ENCODE assay signal across 32 cellular contexts in the genomic region with DNA sequence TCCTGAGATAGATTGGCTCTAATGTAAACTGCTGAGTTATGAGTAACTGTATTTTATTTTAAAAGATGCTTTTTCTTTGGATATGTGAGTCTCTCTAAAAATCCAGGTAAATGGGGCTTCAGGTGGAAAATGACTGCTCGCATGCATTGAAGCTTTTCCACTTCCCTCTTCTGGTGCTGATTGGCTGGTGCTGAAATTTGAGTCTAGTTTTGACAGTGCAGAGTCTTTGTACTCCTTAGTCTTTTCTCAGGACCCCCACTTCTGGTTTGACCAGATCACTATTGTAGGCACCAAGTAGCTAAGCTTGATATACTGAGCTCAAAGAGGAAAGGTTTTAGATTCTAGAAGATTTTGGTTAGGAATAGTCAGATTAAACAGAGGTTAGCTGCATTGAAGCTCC.
"Had no signal": no experiment of that assay in that cellular context is flagged by ENCODE, and none has a peak within 500 bp of the region (broad histone marks: within the 10 kb centered on the region; RNA-seq: fewer than 3 reads in every experiment).

No MANE protein-coding gene starts in this region.

- H3K4me3 Mint-ChIP-seq: activated CD4-positive, alpha-beta T cell treated with anti-CD3 and anti-CD28 coated beads, Interleukin-2, amount 10 ng/mL, durations not matched to agents 24 days and 14 days; activated CD8-positive, alpha-beta T cell treated with anti-CD3 and anti-CD28 coated beads for 36 hours; activated naive CD4-positive, alpha-beta T cell treated with anti-CD3 and anti-CD28 coated beads for 36 hours; activated T-cell treated with anti-CD3 and anti-CD28 coated beads, Interleukin-2, amount 50 U/mL, for 24 hours; activated T-helper 1 cell treated with anti-CD3 and anti-CD28 coated beads, Interleukin-12 subunit alpha, Interleukin-12 subunit beta, Interleukin-2, Interleukin-4 antibody, amounts not matched to agents 30 ng/mL and 10 ng/mL and 1 ng/mL, durations not matched to agents 14 hours and 24 hours and 36 hours had no signal

- H3K36me3 ChIP-seq: adrenal gland, breast epithelium had no signal

- FAIRE-seq: astrocyte had no signal

- H3K27ac ChIP-seq: adrenal gland, body of pancreas, breast epithelium had no signal

- H3K27me3 Mint-ChIP-seq: activated CD4-positive, alpha-beta T cell treated with anti-CD3 and anti-CD28 coated beads, Interleukin-2, amount 10 ng/mL, durations not matched to agents 24 days and 14 days; activated CD8-positive, alpha-beta T cell treated with anti-CD3 and anti-CD28 coated beads for 36 hours; activated T-cell treated with anti-CD3 and anti-CD28 coated beads, Interleukin-2, amount 50 U/mL, for 24 hours had no signal

- H3K4me1 ChIP-seq: adrenal gland, breast epithelium had no signal

- H3K9me3 ChIP-seq: adrenal gland, body of pancreas, breast epithelium had no signal

- ATAC-seq: activated CD8-positive, alpha-beta T cell treated with anti-CD3 and anti-CD28 coated beads for 36 hours; activated naive CD4-positive, alpha-beta T cell treated with anti-CD3 and anti-CD28 coated beads, Interleukin-2, amount 50 U/mL, for 72 hours; body of pancreas had no signal

- DNase-seq: activated CD4-positive, alpha-beta T cell treated with anti-CD3 and anti-CD28 coated beads, Interleukin-2, amount 10 ng/mL, durations not matched to agents 24 days and 14 days; activated CD4-positive, alpha-beta T cell treated with anti-CD3 and anti-CD28 coated beads, Interleukin-2, amount 50 U/mL, for 4 hours; activated CD8-positive, alpha-beta T cell treated with anti-CD3 and anti-CD28 coated beads for 36 hours; activated gamma-delta T cell treated with Interleukin-2 at 50 U/mL for 16 hours; activated naive CD4-positive, alpha-beta T cell treated with anti-CD3 and anti-CD28 coated beads for 36 hours; activated T-cell treated with anti-CD3 and anti-CD28 coated beads, Interleukin-2, amount 50 U/mL, for 24 hours; adrenal gland; body of pancreas; caudate nucleus; cerebellar nuclear complex; MM.1S; NCI-H1092 treated with DMSO at 0.1 percent for 48 hours; NCI-H1417; NCI-H146; NCI-H187; NCI-H2029 treated with DMSO at 0.1 percent for 48 hours; NCI-H2107; NCI-H2171; NCI-H510A; NCI-H526; NCI-H748 treated with DMSO at 0.1 percent for 48 hours; NK-92 treated with Interleukin-12 subunit alpha and Interleukin-12 subunit beta, amount 100 ng/mL, for 24 hours; OCI-M1; Right ventricle myocardium superior; SW 1271; T-helper 1 cell; T-helper 2 cell; T1000 had no signal

- H3K9me3 Mint-ChIP-seq: activated CD4-positive, alpha-beta T cell treated with anti-CD3 and anti-CD28 coated beads, Interleukin-2, amount 10 ng/mL, durations not matched to agents 24 days and 14 days; activated CD8-positive, alpha-beta T cell treated with anti-CD3 and anti-CD28 coated beads for 36 hours; activated naive CD4-positive, alpha-beta T cell treated with anti-CD3 and anti-CD28 coated beads for 36 hours; activated naive CD4-positive, alpha-beta T cell treated with anti-CD3 and anti-CD28 coated beads, Interleukin-2, amount 50 U/mL, for 72 hours; activated T-cell treated with anti-CD3 and anti-CD28 coated beads, Interleukin-2, amount 50 U/mL, for 24 hours; activated T-helper 1 cell treated with anti-CD3 and anti-CD28 coated beads, Interleukin-12 subunit alpha, Interleukin-12 subunit beta, Interleukin-2, Interleukin-4 antibody, amounts not matched to agents 30 ng/mL and 10 ng/mL and 1 ng/mL, durations not matched to agents 14 hours and 24 hours and 36 hours had no signal

- H3K27me3 ChIP-seq: adrenal gland, body of pancreas, breast epithelium had no signal

- H3K4me3 ChIP-seq: adrenal gland, body of pancreas, breast epithelium had no signal

- H3K27ac Mint-ChIP-seq: activated CD4-positive, alpha-beta T cell treated with anti-CD3 and anti-CD28 coated beads, Interleukin-2, amount 10 ng/mL, durations not matched to agents 24 days and 14 days; activated CD8-positive, alpha-beta T cell treated with anti-CD3 and anti-CD28 coated beads for 36 hours; activated naive CD4-positive, alpha-beta T cell treated with anti-CD3 and anti-CD28 coated beads for 36 hours; activated naive CD4-positive, alpha-beta T cell treated with anti-CD3 and anti-CD28 coated beads, Interleukin-2, amount 50 U/mL, for 72 hours; activated T-cell treated with anti-CD3 and anti-CD28 coated beads, Interleukin-2, amount 50 U/mL, for 24 hours; activated T-helper 1 cell treated with anti-CD3 and anti-CD28 coated beads, Interleukin-12 subunit alpha, Interleukin-12 subunit beta, Interleukin-2, Interleukin-4 antibody, amounts not matched to agents 30 ng/mL and 10 ng/mL and 1 ng/mL, durations not matched to agents 14 hours and 24 hours and 36 hours had no signal
